23 cellular contexts compared by ENCODE assay signal in genomic region chr11:111112614-111113013, GRCh38.
A peak's percentile ranks its signal among the peaks of the same experiment; 100 is the strongest.
DNase-seq lines count a peak whose midpoint lies in the region; ATAC-seq, FAIRE-seq and TF ChIP-seq lines count a peak whose summit lies in the region.
"Had no signal": no experiment of that assay in that cellular context is flagged by ENCODE, and none has a peak within 500 bp of the region (broad histone marks: within the 10 kb centered on the region; RNA-seq: fewer than 3 reads in every experiment).

No MANE protein-coding gene starts in this region.

- no peak overlapping the region for H2AFZ ChIP-seq in GM12878 (ENCODE audit: control insufficient read depth, low read depth, low read length)
- H2AFZ ChIP-seq: GM23248 had no signal

- no peaks in the 10 kb centered on the region for H3K79me2 ChIP-seq in GM12878 (ENCODE audit: control insufficient read depth, insufficient read depth, low read length)

- H3K9me3 Mint-ChIP-seq in naive B cell, result no peaks in the 10 kb centered on the region
- H3K9me3 Mint-ChIP-seq in activated CD8-positive, alpha-beta T cell treated with anti-CD3 and anti-CD28 coated beads for 36 hours, result no peaks in the 10 kb centered on the region
- H3K9me3 Mint-ChIP-seq in naive thymus-derived CD8-positive, alpha-beta T cell, result no peaks in the 10 kb centered on the region
- H3K9me3 Mint-ChIP-seq: CD4-positive, alpha-beta memory T cell had no signal

- no peak overlapping the region for H3K9ac ChIP-seq in GM12878 (ENCODE audit: control insufficient read depth, insufficient read depth, low read length)
- H3K9ac ChIP-seq: GM23248 had no signal

- POLR2A ChIA-PET in GM12878 (lab: Charles Lee), result no interaction called here
- POLR2A ChIA-PET in activated CD8-positive, alpha-beta T cell treated with anti-CD3 and anti-CD28 coated beads for 36 hours (lab: Charles Lee), result interaction anchor here (0.7 kb wide), 1 partner anchor 12 kb away, joined by 3 read pairs; no protein-coding TSS in a partner anchor
- POLR2A ChIA-PET in naive thymus-derived CD8-positive, alpha-beta T cell (lab: Charles Lee), result no interaction called here

- intact Hi-C loops in GM12878 (cut with micrococcal nuclease; ENCODE audit: unreplicated experiment) (no loop called here), left lung (cut with DNase I) (no loop called here)
- intact Hi-C loops in activated CD8-positive, alpha-beta T cell treated with anti-CD3 and anti-CD28 coated beads for 36 hours (cut with micrococcal nuclease), result no loop called here

- no peak for TF ChIP-seq POLR2A in GM12878 (IDR thresholded peaks at IDR 0.05; ENCODE audit: low read depth, low read length)

- no peaks in the 10 kb centered on the region for H3K27me3 Mint-ChIP-seq in naive B cell
- H3K27me3 Mint-ChIP-seq in activated CD8-positive, alpha-beta T cell treated with anti-CD3 and anti-CD28 coated beads for 36 hours, result peaks cover 3% of the 10 kb centered on the region
- H3K27me3 Mint-ChIP-seq in naive thymus-derived CD8-positive, alpha-beta T cell, result peaks cover 0 to 19% (median 2%) of the 10 kb centered on the region in 5 donors

- H3K4me1 ChIP-seq in GM12878 (ENCODE audit: control insufficient read depth, insufficient read depth, low read length) (peaks cover under 1% of the 10 kb centered on the region; the same call in 1 of the 2 replicates), left lung (no peaks in the 10 kb centered on the region)
- H3K4me1 ChIP-seq: A549 had no signal

- H3K4me3 ChIP-seq in GM12878, result no peak overlapping the region
- H3K4me3 ChIP-seq in left lung, result no peak overlapping the region
- H3K4me3 ChIP-seq: A549, GM23248 had no signal

- SMC1A ChIA-PET in GM12878 (lab: Charles Lee; ENCODE audit: uncharacterized antibody, unreplicated experiment), result interaction anchor here (1.7 kb wide), 1 partner anchor 161 kb away, joined by 4 read pairs; no protein-coding TSS in a partner anchor

- no peaks in the 10 kb centered on the region for H3K27me3 ChIP-seq in GM12878 (replicated peaks in 1 of 2; ENCODE audit: control insufficient read depth in 2 of 2, insufficient read depth in 2 of 2, low read length in 1 of 2)
- H3K27me3 ChIP-seq in left lung, result no peaks in the 10 kb centered on the region

- DNase-seq in GM12878 (ENCODE audit: low read depth, low spot score) (no peak), naive B cell (no peak), left lobe of liver (ENCODE audit: low spot score) (no peak), left lung (no peak)
- no peak for DNase-seq in activated CD8-positive, alpha-beta T cell treated with anti-CD3 and anti-CD28 coated beads for 36 hours
- DNase-seq in naive thymus-derived CD8-positive, alpha-beta T cell, result no peak
- DNase-seq: 8988T; ACHN; AML-193; C1 segment of cervical spinal cord; Calu3; CD4-positive, alpha-beta memory T cell; COR-L47; DMS53; DMS79 treated with DMSO at 0.1 percent for 48 hours; GF-D8; GM23248; H7; HCEC 1CT had no signal

- no peak for TF ChIP-seq RAD21 in GM12878 (IDR thresholded peaks at IDR 0.05; ENCODE audit: insufficient read depth, low read depth, low read length)

- BruUV-seq in GM12878 (replicated peaks; lab: Mats Ljungman, UMichigan), result no TSS peak

- no peaks in the 10 kb centered on the region; the same call in 1 of the 2 replicates for H4K20me1 ChIP-seq in GM12878 (ENCODE audit: control insufficient read depth, insufficient read depth)

- ATAC-seq in GM18907 (IDR thresholded peaks at IDR 0.05; ENCODE audit: unreplicated experiment) (peak; percentile 48), GM12878 (0 out of 3 replicates have a peak, but pooled peaks have one; percentile 31), naive B cell (ENCODE audit: low read depth in 2 of 2) (peak; percentile 45 to 69), left lobe of liver (no peak), left lung (no peak)
- ATAC-seq in activated CD8-positive, alpha-beta T cell treated with anti-CD3 and anti-CD28 coated beads for 36 hours, result no peak
- no peak for ATAC-seq in naive thymus-derived CD8-positive, alpha-beta T cell
- ATAC-seq: A549 had no signal

- WGBS in GM12878 (ENCODE audit: insufficient coverage, insufficient replicate concordance, low lambda C conversion rate, missing lambda C conversion rate), result 0% methylated on average over 1 of the region's 1 CpG

- peaks cover 7 to 15% (median 14%) of the 10 kb centered on the region in 3 donors for H3K4me1 Mint-ChIP-seq in naive B cell
- H3K4me1 Mint-ChIP-seq in activated CD8-positive, alpha-beta T cell treated with anti-CD3 and anti-CD28 coated beads for 36 hours (ENCODE audit: low read depth), result no peaks in the 10 kb centered on the region
- H3K4me1 Mint-ChIP-seq in naive thymus-derived CD8-positive, alpha-beta T cell, result peaks cover 0 to 2% (median 0%) of the 10 kb centered on the region in 4 donors
- H3K4me1 Mint-ChIP-seq: CD4-positive, alpha-beta memory T cell had no signal

- in situ Hi-C loops in GM12878 (cut with MboI), result no loop called here

- no peak overlapping the region for H3K27ac Mint-ChIP-seq in naive B cell
- no peak overlapping the region for H3K27ac Mint-ChIP-seq in activated CD8-positive, alpha-beta T cell treated with anti-CD3 and anti-CD28 coated beads for 36 hours
- H3K27ac Mint-ChIP-seq in naive thymus-derived CD8-positive, alpha-beta T cell, result no peak overlapping the region
- H3K27ac Mint-ChIP-seq: CD4-positive, alpha-beta memory T cell had no signal

- H3K36me3 ChIP-seq in GM12878 (ENCODE audit: control insufficient read depth in 2 of 2, insufficient read depth in 2 of 2, low read length in 1 of 2), result no peaks in the 10 kb centered on the region
- H3K36me3 ChIP-seq in left lung, result no peaks in the 10 kb centered on the region

- no peak for TF ChIP-seq EP300 in GM12878 (IDR thresholded peaks at IDR 0.05; ENCODE audit: borderline replicate concordance in 1 of 2, control insufficient read depth in 1 of 2, low read depth in 2 of 2, low read length in 2 of 2)

- no peak overlapping the region for H3K4me3 Mint-ChIP-seq in naive B cell
- H3K4me3 Mint-ChIP-seq in activated CD8-positive, alpha-beta T cell treated with anti-CD3 and anti-CD28 coated beads for 36 hours, result no peak overlapping the region
- no peak overlapping the region for H3K4me3 Mint-ChIP-seq in naive thymus-derived CD8-positive, alpha-beta T cell
- H3K4me3 Mint-ChIP-seq: CD4-positive, alpha-beta memory T cell had no signal

- CTCF ChIA-PET in GM12878 (lab: Yijun Ruan, JAX), result interaction anchor here (1.0 kb wide), 1 partner anchor 161 kb away, joined by 3 read pairs; no protein-coding TSS in a partner anchor
- CTCF ChIA-PET in activated CD8-positive, alpha-beta T cell treated with anti-CD3 and anti-CD28 coated beads for 36 hours (lab: Charles Lee), result no interaction called here

- H3K36me3 Mint-ChIP-seq in naive B cell, result no peaks in the 10 kb centered on the region
- no peaks in the 10 kb centered on the region for H3K36me3 Mint-ChIP-seq in activated CD8-positive, alpha-beta T cell treated with anti-CD3 and anti-CD28 coated beads for 36 hours (ENCODE audit: low read depth)
- H3K36me3 Mint-ChIP-seq in naive thymus-derived CD8-positive, alpha-beta T cell, result no peaks in the 10 kb centered on the region
- H3K36me3 Mint-ChIP-seq: CD4-positive, alpha-beta memory T cell had no signal

- H3K27ac ChIP-seq in GM12878 (ENCODE audit: control insufficient read depth, insufficient read depth) (no peak overlapping the region), left lung (no peak overlapping the region)
- H3K27ac ChIP-seq: A549, GM23248 had no signal

- no peak for FAIRE-seq in GM12878 (lab: Jason Lieb, UNC)
- FAIRE-seq: A549, GM19239, H1 had no signal

- RAD21 ChIA-PET in GM12878 (lab: Charles Lee; ENCODE audit: unreplicated experiment), result no interaction called here

- no peak overlapping the region for H3K4me2 ChIP-seq in GM12878 (ENCODE audit: control insufficient read depth, insufficient read depth)
- H3K4me2 ChIP-seq: A549 had no signal

- no peak for TF ChIP-seq CTCF in GM12878 (IDR thresholded peaks at IDR 0.05 in 2 of 3, conservative IDR thresholded peaks at IDR 0.05 in 1 of 3; ENCODE audit: control insufficient read depth in 2 of 3, extremely low read depth in 1 of 3, insufficient read depth in 1 of 3, low read depth in 3 of 3, low read length in 3 of 3)
- no peak for TF ChIP-seq CTCF in activated CD8-positive, alpha-beta T cell treated with anti-CD3 and anti-CD28 coated beads for 36 hours (IDR thresholded peaks at IDR 0.05)
- no peak for TF ChIP-seq CTCF in left lung (IDR thresholded peaks at IDR 0.05)

- H3K9me3 ChIP-seq in GM12878 (replicated peaks; ENCODE audit: control insufficient read depth, insufficient read depth, low read length) (no peaks in the 10 kb centered on the region; the same call in 2 of the 3 replicates), left lung (no peaks in the 10 kb centered on the region)
- H3K9me3 ChIP-seq: A549 had no signal

TF ChIP-seq in GM12878, 131 proteins besides CTCF, POLR2A, EP300 and RAD21:
- no peak for TF ChIP-seq IRF3 (IDR thresholded peaks at IDR 0.05)
- TF ChIP-seq ATF3 (IDR thresholded peaks at IDR 0.05; ENCODE audit: borderline replicate concordance, extremely low read depth, low read depth, low read length), result no peak

Comparison
In these comparisons a context has a peak if more than half of its experiments do, and no peak if none do; other contexts are left out.
1. ATAC-seq: peak in GM18907 (single experiment), GM12878 (single experiment) and naive B cell (2 of 2); none in left lobe of liver (single experiment), activated CD8-positive, alpha-beta T cell treated with anti-CD3 and anti-CD28 coated beads for 36 hours (single experiment), left lung (single experiment) and naive thymus-derived CD8-positive, alpha-beta T cell (0 of 2).